ENCODE assay signal across 12 cellular contexts in the genomic region with DNA sequence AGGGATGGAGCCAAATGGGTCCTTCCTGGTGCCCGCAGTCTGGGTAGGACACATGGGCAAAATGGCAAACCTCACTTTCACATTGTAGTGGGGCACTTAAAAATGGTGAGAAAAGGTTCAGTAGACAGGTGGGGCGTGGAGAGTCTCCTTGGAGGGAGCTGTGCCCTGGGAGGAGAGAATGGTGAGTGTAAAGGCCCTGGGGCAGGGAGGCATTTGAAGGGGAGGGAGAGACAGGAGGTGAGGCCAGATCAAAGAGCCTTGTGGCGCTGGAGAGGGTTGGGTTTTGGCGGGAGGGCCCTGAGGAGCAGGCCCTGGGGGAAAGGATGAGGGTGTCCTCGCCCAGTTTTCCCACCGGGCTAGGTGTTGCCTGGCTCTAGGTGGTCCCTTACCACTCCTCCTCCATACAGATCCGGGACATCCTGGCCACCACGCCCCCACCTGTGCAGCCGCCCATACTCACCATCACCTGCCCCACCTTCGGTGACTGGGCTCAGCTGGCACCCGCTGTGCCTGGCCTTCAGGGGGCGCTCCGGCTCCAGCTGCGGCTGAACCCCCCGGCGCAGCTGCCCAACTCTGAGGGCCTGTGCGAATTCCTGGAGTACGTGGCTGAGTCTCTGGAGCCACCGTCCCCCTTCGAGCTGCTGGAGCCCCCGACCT. TPM values are rescaled to one million over a fixed set of nuclear protein-coding genes. Genes with fewer than 3 reads are reported as not detected.
DNase-seq lines count a peak whose midpoint lies in the region; ATAC-seq, FAIRE-seq and TF ChIP-seq lines count a peak whose summit lies in the region.
"Had no signal": no experiment of that assay in that cellular context is flagged by ENCODE, and none has a peak within 500 bp of the region (broad histone marks: within the 10 kb centered on the region; RNA-seq: fewer than 3 reads in every experiment).

No MANE protein-coding gene starts in this region.

- no peak overlapping the region for H3K14ac ChIP-seq in neuronal stem cell (ENCODE audit: low read length)

- H3K4me3 ChIP-seq in cardiac fibroblast (replicated peaks in 1 of 2; ENCODE audit: low read depth in 2 of 2, low read length in 2 of 2) (no peak overlapping the region), neuronal stem cell (ENCODE audit: low read length in 2 of 2) (no peak overlapping the region), left ventricle myocardium inferior (no peak overlapping the region), small intestine (ENCODE audit: low read depth in 1 of 2, low read length in 2 of 2) (no peak overlapping the region)
- H3K4me3 ChIP-seq: stomach had no signal

- no peak overlapping the region for H2BK15ac ChIP-seq in neuronal stem cell (ENCODE audit: low read length)

- H3K27me3 ChIP-seq in neuronal stem cell (ENCODE audit: control insufficient read depth in 3 of 3, insufficient read depth in 3 of 3, low read depth in 1 of 3, low read length in 3 of 3) (no peaks in the 10 kb centered on the region), left ventricle myocardium inferior (ENCODE audit: low read depth) (no peaks in the 10 kb centered on the region), small intestine (ENCODE audit: control insufficient read depth in 2 of 2, insufficient read depth in 2 of 2, low read length in 2 of 2) (no peaks in the 10 kb centered on the region)
- H3K27me3 ChIP-seq: stomach had no signal

- no CpG with 5 or more reads among the region's 21 CpGs for WGBS in neuronal stem cell (ENCODE audit: extremely low coverage in 2 of 2, insufficient read length in 2 of 2, insufficient replicate concordance in 1 of 2), 2 donors
- WGBS in small intestine, 3 donors: 83 to 86% (median 84%) methylated on average over 19 to 21 of the region's 21 CpGs

- no peak overlapping the region for H2BK12ac ChIP-seq in neuronal stem cell (ENCODE audit: low read length)

- DNase-seq in D341Med (ENCODE audit: low spot score) (peak; percentile 77), cardiac fibroblast (ENCODE audit: low read depth in 2 of 2) (no peak), neuronal stem cell (ENCODE audit: low spot score) (no peak), left ventricle myocardium inferior (no peak), small intestine (no peak)
- DNase-seq: activated CD4-positive, CD25-positive, alpha-beta regulatory T cell; foreskin melanocyte; GF-D8; stomach had no signal

- peaks cover under 1 to 5% of the 10 kb centered on the region in 2 donors for H3K4me1 ChIP-seq in neuronal stem cell (ENCODE audit: control insufficient read depth in 2 of 2, insufficient read depth in 1 of 2, low read depth in 1 of 2, low read length in 2 of 2)
- peaks cover 31% of the 10 kb centered on the region for H3K4me1 ChIP-seq in left ventricle myocardium inferior
- peaks cover 5 to 8% of the 10 kb centered on the region in 2 donors for H3K4me1 ChIP-seq in small intestine (ENCODE audit: control insufficient read depth in 2 of 2, insufficient read depth in 1 of 2, low read depth in 1 of 2, low read length in 1 of 2)

- FAIRE-seq in small intestine (lab: Jason Lieb, UNC): no peak

- H4K8ac ChIP-seq in neuronal stem cell (ENCODE audit: low read depth, low read length): no peak overlapping the region

- H2BK120ac ChIP-seq in neuronal stem cell (ENCODE audit: low read depth, low read length): no peak overlapping the region

- no peak overlapping the region for H3K23ac ChIP-seq in neuronal stem cell (ENCODE audit: low read depth, low read length, poor library complexity)

- H4K91ac ChIP-seq in neuronal stem cell (ENCODE audit: low read depth, low read length, poor library complexity): no peak overlapping the region

- H3K4ac ChIP-seq in neuronal stem cell (ENCODE audit: low read length): no peak overlapping the region

- peak; percentile 32; the same call in 1 of the 2 replicates for TF ChIP-seq RAD21 in Ishikawa (IDR thresholded peaks at IDR 0.05; ENCODE audit: low read depth)

- H3K9ac ChIP-seq in neuronal stem cell (ENCODE audit: low read depth, low read length, poor library complexity): peak overlapping the region; percentile 21

- H3K27ac ChIP-seq in neuronal stem cell (replicated peaks; ENCODE audit: low read length) (no peak overlapping the region), left ventricle myocardium inferior (replicated peaks) (no peak overlapping the region), small intestine (ENCODE audit: low read depth in 1 of 2, low read length in 1 of 2) (no peak overlapping the region)
- H3K27ac ChIP-seq: stomach had no signal

- no peak overlapping the region for H2BK5ac ChIP-seq in neuronal stem cell (ENCODE audit: low read length)

- TF ChIP-seq CTCF in cardiac fibroblast (IDR thresholded peaks at IDR 0.05; ENCODE audit: low read depth, low read length) (peak; percentile 30), left ventricle myocardium inferior (IDR thresholded peaks at IDR 0.05; ENCODE audit: borderline replicate concordance) (no peak)

- no peak overlapping the region for H2AFZ ChIP-seq in neuronal stem cell (ENCODE audit: low read length)

- no peak overlapping the region for H3K4me2 ChIP-seq in neuronal stem cell (ENCODE audit: insufficient read depth, low read length, poor library complexity, severe bottlenecking)

- peaks cover 29% of the 10 kb centered on the region for H3K79me1 ChIP-seq in neuronal stem cell (ENCODE audit: low read depth, low read length)

- H3K18ac ChIP-seq in neuronal stem cell (ENCODE audit: low read length): no peak overlapping the region

- ATAC-seq in HG03280 (IDR thresholded peaks at IDR 0.05; ENCODE audit: unreplicated experiment): no peak
- ATAC-seq in HG03095 (IDR thresholded peaks at IDR 0.05; ENCODE audit: unreplicated experiment): no peak

- H3K36me3 ChIP-seq in neuronal stem cell (replicated peaks in 1 of 2; ENCODE audit: control insufficient read depth in 2 of 2, insufficient read depth in 2 of 2, low read length in 2 of 2): peaks cover 63 to 94% of the 10 kb centered on the region in 2 donors
- peaks cover 74% of the 10 kb centered on the region for H3K36me3 ChIP-seq in left ventricle myocardium inferior
- peaks cover 25 to 29% of the 10 kb centered on the region in 2 donors for H3K36me3 ChIP-seq in small intestine (ENCODE audit: control insufficient read depth in 2 of 2, insufficient read depth in 2 of 2, low read length in 2 of 2)

- TF ChIP-seq EP300 in Ishikawa (IDR thresholded peaks at IDR 0.05; ENCODE audit: borderline replicate concordance): no peak

- H3K9me3 ChIP-seq in neuronal stem cell (replicated peaks in 1 of 2; ENCODE audit: control insufficient read depth in 2 of 2, insufficient read depth in 1 of 2, low read depth in 1 of 2, low read length in 2 of 2) (peaks cover 0 to 4% of the 10 kb centered on the region in 2 donors), left ventricle myocardium inferior (replicated peaks) (no peaks in the 10 kb centered on the region), small intestine (ENCODE audit: control insufficient read depth, low read depth) (no peaks in the 10 kb centered on the region)
- H3K9me3 ChIP-seq: stomach had no signal

- H2AK5ac ChIP-seq in neuronal stem cell (ENCODE audit: low read depth, low read length): no peak overlapping the region

- intact Hi-C loops in left ventricle myocardium inferior (cut with micrococcal nuclease): no loop called here

TF ChIP-seq in Ishikawa, 13 proteins besides CTCF, POLR2A, EP300 and RAD21:
- no peak for TF ChIP-seq EGR1 (IDR thresholded peaks at IDR 0.05)
- TF ChIP-seq TAF1 (IDR thresholded peaks at IDR 0.05; ENCODE audit: low read depth): no peak
- TF ChIP-seq FOXM1 (IDR thresholded peaks at IDR 0.05; ENCODE audit: borderline replicate concordance, low read depth): no peak
- no peak for TF ChIP-seq CEBPB (IDR thresholded peaks at IDR 0.05)
- TF ChIP-seq, protein P1, sequence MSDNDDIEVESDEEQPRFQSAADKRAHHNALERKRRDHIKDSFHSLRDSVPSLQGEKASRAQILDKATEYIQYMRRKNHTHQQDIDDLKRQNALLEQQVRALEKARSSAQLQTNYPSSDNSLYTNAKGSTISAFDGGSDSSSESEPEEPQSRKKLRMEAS (IDR thresholded peaks at IDR 0.05): no peak

RNA-seq across cellular contexts. Expression of a gene that starts 6.3 kb away (rescaled TPM):
- polyA plus RNA-seq in neuronal stem cell (2013, experiment 1 of 2): 35.5 TPM
- polyA plus RNA-seq in neuronal stem cell (2013, experiment 2 of 2): 35.9 TPM
- 21.4 TPM for total RNA-seq in left ventricle myocardium inferior
- 10 to 100 TPM; 18.0 to 26.4 (median 24.3) TPM for polyA plus RNA-seq in small intestine

RNA-seq across cellular contexts. Expression of a gene that starts 25.7 kb away (rescaled TPM):
- 18.3 TPM for polyA plus RNA-seq in neuronal stem cell (2013, experiment 1 of 2)
- polyA plus RNA-seq in neuronal stem cell (2013, experiment 2 of 2): 18.1 TPM
- 0.71 TPM for total RNA-seq in left ventricle myocardium inferior
- polyA plus RNA-seq in small intestine: 1 to 10 TPM; 1.4 to 3.1 (median 2.4) TPM

RNA-seq across cellular contexts. Expression of a gene that starts 37.4 kb away (rescaled TPM):
- 0.11 TPM for polyA plus RNA-seq in neuronal stem cell (2013, experiment 1 of 2)
- polyA plus RNA-seq in neuronal stem cell (2013, experiment 2 of 2): 0.10 TPM
- 0.05 TPM for total RNA-seq in left ventricle myocardium inferior
- 1 to 10 TPM in 1 of 3 donors, not detected in 2; 1.1 TPM for polyA plus RNA-seq in small intestine
